10 cellular contexts compared by ENCODE assay signal in the genomic region with DNA sequence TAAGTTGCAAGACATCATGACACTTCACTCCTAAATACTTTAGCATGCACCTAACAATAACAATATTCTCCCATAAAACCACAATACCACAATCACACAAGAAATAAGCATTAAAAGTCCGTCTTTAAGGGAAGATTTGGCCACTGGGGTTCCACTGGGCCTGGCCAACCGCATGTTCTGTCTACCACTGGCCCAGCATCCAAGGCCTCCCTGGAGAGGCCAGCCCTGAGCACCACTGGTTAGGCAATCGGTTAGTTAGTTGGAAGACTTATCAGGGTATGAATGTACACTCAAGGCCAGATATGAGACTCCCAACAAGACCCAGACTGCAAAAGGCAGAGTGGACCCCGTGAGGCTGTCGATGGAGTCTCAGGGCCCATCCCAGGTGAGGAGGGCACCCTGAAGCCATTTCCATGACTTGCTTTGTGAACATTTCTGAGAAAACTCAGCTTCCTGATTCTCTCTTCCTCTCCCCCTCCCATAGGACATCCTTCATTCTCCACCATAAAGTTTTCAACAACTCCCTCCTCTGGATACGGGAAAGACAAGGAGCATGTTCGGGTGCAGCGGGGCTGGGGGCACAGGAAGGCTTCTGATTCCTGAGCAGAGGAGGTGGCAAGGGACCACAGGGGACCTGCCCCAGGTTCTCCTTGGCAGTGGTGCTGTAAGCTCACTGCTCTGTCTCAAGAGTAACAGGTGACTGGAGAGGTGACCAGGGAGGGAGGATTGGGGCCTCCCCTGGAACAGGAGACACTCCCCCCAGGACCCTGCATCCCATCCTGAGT. TPM values are rescaled to one million over a fixed set of nuclear protein-coding genes. Genes with fewer than 3 reads are reported as not detected.
DNase-seq lines count a peak whose midpoint lies in the region; ATAC-seq and TF ChIP-seq lines count a peak whose summit lies in the region.
"Had no signal": no experiment of that assay in that cellular context is flagged by ENCODE, and none has a peak within 500 bp of the region (broad histone marks: within the 10 kb centered on the region; RNA-seq: fewer than 3 reads in every experiment).

No MANE protein-coding gene starts in this region.

- DNase-seq in GM23338 (ENCODE audit: low spot score) (no peak), heart left ventricle (peak in 1 of 5 donors; percentile 58), stomach (no peak), NCI-H128 (lab: John Stamatoyannopoulos, UW; ENCODE audit: unreplicated experiment) (no peak)
- DNase-seq: activated CD4-positive, alpha-beta T cell treated with anti-CD3 and anti-CD28 coated beads for 48 hours; caudate nucleus; naive B cell had no signal

- TF ChIP-seq EP300 in stomach (IDR thresholded peaks at IDR 0.05): no peak

- no peaks in the 10 kb centered on the region for H3K27me3 ChIP-seq in GM23338 (ENCODE audit: insufficient read depth)
- H3K27me3 ChIP-seq in heart left ventricle: no peaks in the 10 kb centered on the region
- H3K27me3 ChIP-seq in stomach: no peaks in the 10 kb centered on the region

- intact Hi-C loops in heart left ventricle (cut with DNase I): no loop called here
- intact Hi-C loops in stomach (cut with DNase I; ENCODE audit: low total_unique reads): no loop called here

- H2AFZ ChIP-seq in GM23338: no peak overlapping the region

- H3K27ac Mint-ChIP-seq in GM23338: 0 out of 2 replicates have a peak overlapping the region, but pooled peaks have one; percentile 46
- H3K27ac Mint-ChIP-seq in activated naive CD8-positive, alpha-beta T cell: peak overlapping the region; percentile 54

- no peak for TF ChIP-seq CTCF in GM23338 (conservative IDR thresholded peaks at IDR 0.05; ENCODE audit: low read depth in 2 of 2)
- no peak for TF ChIP-seq CTCF in heart left ventricle (IDR thresholded peaks at IDR 0.05)
- TF ChIP-seq CTCF in stomach (IDR thresholded peaks at IDR 0.05): no peak

- peaks cover 95% of the 10 kb centered on the region for H3K79me2 ChIP-seq in GM23338 (replicated peaks; ENCODE audit: insufficient read depth)

- no peak overlapping the region for H3K4me2 ChIP-seq in GM23338

- WGBS in heart left ventricle, 4 donors: 57 to 63% (median 60%) methylated on average over 8 of the region's 8 CpGs
- 77 to 91% (median 86%) methylated on average over 8 of the region's 8 CpGs for WGBS in stomach, 5 donors

- ATAC-seq in GM23338: no peak
- peak in 2 of 4 donors; percentile 30 to 50 for ATAC-seq in heart left ventricle
- no peak for ATAC-seq in HG03196 (IDR thresholded peaks at IDR 0.05; ENCODE audit: unreplicated experiment)
- ATAC-seq in GM21526 (IDR thresholded peaks at IDR 0.05; ENCODE audit: low FRiP score, unreplicated experiment): no peak

- H3K4me3 Mint-ChIP-seq in GM23338: no peak overlapping the region; the same call in 2 of the 3 replicates
- H3K4me3 Mint-ChIP-seq in activated naive CD8-positive, alpha-beta T cell: no peak overlapping the region
- H3K4me3 Mint-ChIP-seq: naive B cell had no signal

- peaks cover 54% of the 10 kb centered on the region for H3K4me1 ChIP-seq in GM23338 (ENCODE audit: insufficient read depth)
- H3K4me1 ChIP-seq in heart left ventricle: peaks cover 22 to 100% (median 93%) of the 10 kb centered on the region in 12 donors
- H3K4me1 ChIP-seq in stomach: peaks cover 63 to 100% (median 85%) of the 10 kb centered on the region in 4 donors

- no peaks in the 10 kb centered on the region for H3K9me2 ChIP-seq in GM23338 (ENCODE audit: insufficient read depth)

- no peaks in the 10 kb centered on the region for H3K9me3 Mint-ChIP-seq in GM23338
- H3K9me3 Mint-ChIP-seq in activated naive CD8-positive, alpha-beta T cell (ENCODE audit: low read depth): no peaks in the 10 kb centered on the region
- H3K9me3 Mint-ChIP-seq: naive B cell had no signal

- H4K20me1 ChIP-seq in GM23338 (replicated peaks; ENCODE audit: insufficient read depth): peaks cover 22% of the 10 kb centered on the region

- H3K27me3 Mint-ChIP-seq in GM23338 (ENCODE audit: insufficient read depth, low read depth, poor library complexity): peaks cover 21% of the 10 kb centered on the region
- no peaks in the 10 kb centered on the region for H3K27me3 Mint-ChIP-seq in activated naive CD8-positive, alpha-beta T cell

- no peak overlapping the region for H3K4me3 ChIP-seq in GM23338
- no peak overlapping the region for H3K4me3 ChIP-seq in heart left ventricle
- H3K4me3 ChIP-seq in stomach: no peak overlapping the region

- H3F3A ChIP-seq in GM23338 (replicated peaks; ENCODE audit: low read depth): 0 out of 2 replicates have a peak, but pooled peaks cover 14% of the 10 kb centered on the region

- no peaks in the 10 kb centered on the region for H3K9me3 ChIP-seq in heart left ventricle
- H3K9me3 ChIP-seq in stomach: no peaks in the 10 kb centered on the region

- no peaks in the 10 kb centered on the region for H3K36me3 ChIP-seq in GM23338 (ENCODE audit: insufficient read depth)
- H3K36me3 ChIP-seq in heart left ventricle: peaks cover 0 to 27% (median 7%) of the 10 kb centered on the region in 9 donors
- H3K36me3 ChIP-seq in stomach: peaks cover 0 to 10% (median 4%) of the 10 kb centered on the region in 4 donors

- no peak for TF ChIP-seq POLR2A in heart left ventricle (IDR thresholded peaks at IDR 0.05)
- TF ChIP-seq POLR2A in stomach (IDR thresholded peaks at IDR 0.05): no peak

- H3K4me1 Mint-ChIP-seq in GM23338: peaks cover 66% of the 10 kb centered on the region
- peaks cover 86% of the 10 kb centered on the region for H3K4me1 Mint-ChIP-seq in activated naive CD8-positive, alpha-beta T cell (ENCODE audit: low read depth)

- H3K36me3 Mint-ChIP-seq in GM23338 (ENCODE audit: low read depth): peaks cover 8% of the 10 kb centered on the region
- H3K36me3 Mint-ChIP-seq in activated naive CD8-positive, alpha-beta T cell: peaks cover 4% of the 10 kb centered on the region

- no peak overlapping the region; the same call in 1 of the 2 replicates for H3K27ac ChIP-seq in GM23338 (ENCODE audit: low read depth)
- H3K27ac ChIP-seq in heart left ventricle: peak overlapping the region; percentile 42 to 97 (median 86)
- peak overlapping the region in 4 of 5 donors; percentile 7 to 88 (median 56) for H3K27ac ChIP-seq in stomach

TF ChIP-seq in GM23338, 12 proteins besides CTCF, POLR2A, EP300 and RAD21 (continues in another document):
- TF ChIP-seq EZH2 (IDR thresholded peaks at IDR 0.05; ENCODE audit: low read depth, unreplicated experiment) (no peak), POLR2AphosphoS5 (IDR thresholded peaks at IDR 0.05; ENCODE audit: low read depth) (no peak)

RNA-seq across cellular contexts. Expression of a gene that starts 5.9 kb away (rescaled TPM):
- 69.3 and 76.0 TPM in 2 replicates for total RNA-seq in GM23338 (2014; rRNA removed; shearing (Covaris generic))
- polyA plus RNA-seq in GM23338 (2016; fragmentation: Nextera tagmentation; extraction: Ambion mirVana) (38.4 and 39.0 TPM in 2 replicates), heart left ventricle (10 to 100 TPM; 58.7 to 90.5 TPM), stomach (10 to 100 TPM; 27.2 to 46.7 (median 33.6) TPM)
- total RNA-seq in heart left ventricle (100 to 1,000 TPM in 1 of 9 donors, 10 to 100 TPM in 8; 34.3 to 103 (median 69.9) TPM), stomach (100 to 1,000 TPM in 1 of 5 donors, 10 to 100 TPM in 4; 39.7 to 129 (median 58.9) TPM)

RNA-seq across cellular contexts. Expression of a gene that starts 32.1 kb away (rescaled TPM):
- under 0.01 TPM in 1 of 2 replicates, not detected in the other for total RNA-seq in GM23338 (2014; rRNA removed; shearing (Covaris generic))
- polyA plus RNA-seq in GM23338 (2016; fragmentation: Nextera tagmentation; extraction: Ambion mirVana) (9.5 TPM in 1 of 2 replicates, not detected in the other), heart left ventricle (not detected), stomach (not detected)
- total RNA-seq in heart left ventricle (over 10,000 TPM in 3 of 9 donors, 1,000 to 10,000 TPM in 4, not detected in 2; 3,467 to 16,563 (median 7,253) TPM), stomach (under 1 TPM; under 0.01 TPM)

RNA-seq across cellular contexts. Expression of a gene that starts 33.4 kb away (rescaled TPM):
- total RNA-seq in GM23338 (2014; rRNA removed; shearing (Covaris generic)): under 0.01 TPM in 1 of 2 replicates, not detected in the other
- polyA plus RNA-seq in GM23338 (2016; fragmentation: Nextera tagmentation; extraction: Ambion mirVana) (6.0 and 6.4 TPM in 2 replicates), heart left ventricle (not detected), stomach (not detected)
- total RNA-seq in heart left ventricle (1,000 to 10,000 TPM in 4 of 9 donors, 100 to 1,000 TPM in 3, not detected in 2; 376 to 4,299 (median 1,541) TPM), stomach (under 1 TPM in 4 of 5 donors, not detected in 1; under 0.01 TPM)

RNA-seq across cellular contexts. Expression of a gene that starts 42.5 kb away (rescaled TPM):
- 0.78 and 2.0 TPM in 2 replicates for total RNA-seq in GM23338 (2014; rRNA removed; shearing (Covaris generic))
- 3.0 and 4.1 TPM in 2 replicates for polyA plus RNA-seq in GM23338 (2016; fragmentation: Nextera tagmentation; extraction: Ambion mirVana)
- 10 to 100 TPM in 1 of 9 donors, 1 to 10 TPM in 8; 3.2 to 10.6 (median 4.7) TPM for total RNA-seq in heart left ventricle
- 1 to 10 TPM; 3.0 to 7.4 TPM for polyA plus RNA-seq in heart left ventricle
- 1 to 10 TPM in 4 of 5 donors, not detected in 1; 2.8 to 6.2 (median 5.3) TPM for total RNA-seq in stomach
- polyA plus RNA-seq in stomach: 1 to 10 TPM in 2 of 3 donors, not detected in 1; 1.3 to 2.2 TPM

RNA-seq across cellular contexts. Expression of a gene that starts 58.7 kb away (rescaled TPM):
- 4,855 and 4,916 TPM in 2 replicates for total RNA-seq in GM23338 (2014; rRNA removed; shearing (Covaris generic))
- polyA plus RNA-seq in GM23338 (2016; fragmentation: Nextera tagmentation; extraction: Ambion mirVana): 2,219 and 2,404 TPM in 2 replicates
- total RNA-seq in heart left ventricle: 1,000 to 10,000 TPM in 3 of 9 donors, 100 to 1,000 TPM in 6; 487 to 1,330 (median 861) TPM
- polyA plus RNA-seq in heart left ventricle: 1,000 to 10,000 TPM in 1 of 2 donors, 100 to 1,000 TPM in 1; 692 to 3,248 TPM
- 1,000 to 10,000 TPM; 1,405 to 2,743 (median 1,647) TPM for total RNA-seq in stomach
- polyA plus RNA-seq in stomach: 1,000 to 10,000 TPM; 3,548 to 5,463 (median 4,617) TPM
